ENCODE assay signal across 1 cellular context in the genomic region with DNA sequence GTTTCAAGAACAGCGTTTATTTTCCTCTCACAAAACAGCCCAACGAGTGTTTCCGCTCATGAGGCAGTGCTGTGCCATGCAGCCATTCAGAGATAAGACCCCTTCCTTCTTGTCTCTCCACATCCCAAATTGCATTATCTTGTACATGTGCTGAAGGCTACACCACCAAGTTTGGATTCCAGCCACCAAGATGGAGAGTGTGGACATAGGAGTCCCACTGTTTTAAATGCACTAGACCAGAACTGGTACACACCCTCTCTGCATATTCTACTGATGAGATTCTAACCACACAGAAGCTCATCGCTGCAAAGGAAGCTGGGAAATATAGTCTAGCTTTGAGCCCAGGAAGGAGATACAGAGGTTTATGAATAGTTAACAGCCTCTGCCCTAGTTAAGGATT.
TF ChIP-seq lines count a peak whose summit lies in the region.

No MANE protein-coding gene starts in this region.

TF ChIP-seq in HepG2, 621 proteins besides CTCF, POLR2A, EP300 and RAD21 (continued from another document):
- TF ChIP-seq, protein P1, sequence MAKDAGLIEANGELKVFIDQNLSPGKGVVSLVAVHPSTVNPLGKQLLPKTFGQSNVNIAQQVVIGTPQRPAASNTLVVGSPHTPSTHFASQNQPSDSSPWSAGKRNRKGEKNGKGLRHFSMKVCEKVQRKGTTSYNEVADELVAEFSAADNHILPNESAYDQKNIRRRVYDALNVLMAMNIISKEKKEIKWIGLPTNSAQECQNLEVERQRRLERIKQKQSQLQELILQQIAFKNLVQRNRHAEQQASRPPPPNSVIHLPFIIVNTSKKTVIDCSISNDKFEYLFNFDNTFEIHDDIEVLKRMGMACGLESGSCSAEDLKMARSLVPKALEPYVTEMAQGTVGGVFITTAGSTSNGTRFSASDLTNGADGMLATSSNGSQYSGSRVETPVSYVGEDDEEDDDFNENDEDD (CRISPR knock-in tag; IDR thresholded peaks at IDR 0.05; ENCODE audit: borderline replicate concordance): no peak
TF ChIP-seq in HepG2: peak in this region for 0.
